In genomic region chr20:37882961-37883712, GRCh38 we compare ENCODE assay signal across 19 cellular contexts. TPM values are rescaled to one million over a fixed set of nuclear protein-coding genes. Genes with fewer than 3 reads are reported as not detected.
"Had no signal": no experiment of that assay in that cellular context is flagged by ENCODE, and none has a peak within 500 bp of the region (broad histone marks: within the 10 kb centered on the region; RNA-seq: fewer than 3 reads in every experiment).

No MANE protein-coding gene starts in this region.

- DNase-seq: activated CD4-positive, alpha-beta T cell treated with anti-CD3 and anti-CD28 coated beads, Interleukin-2, amount 50 U/mL, for 1 hour; activated CD8-positive, alpha-beta memory T cell treated with anti-CD3 and anti-CD28 coated beads for 24 hours; activated gamma-delta T cell treated with Interleukin-2 at 50 U/mL for 16 hours; activated naive CD8-positive, alpha-beta T cell treated with anti-CD3 and anti-CD28 coated beads, Interleukin-2, amount 10 ng/mL, durations not matched to agents 7 days and 5 days; cortex of kidney; effector CD4-positive, alpha-beta T cell; esophagus squamous epithelium; hypothalamus; mesenchymal stem cell; occipital lobe; small intestine; stimulated activated CD4-positive, alpha-beta T cell treated with anti-CD3 and anti-CD28 coated beads, Interleukin-4, amount 100 ng/mL, for 4 hours; stimulated activated CD8-positive, alpha-beta memory T cell treated with anti-CD3 and anti-CD28 coated beads, Interleukin-4, amount 100 ng/mL, for 48 hours; stimulated activated naive CD4-positive, alpha-beta T cell treated with Interleukin-2 at 50 U/mL for 16 hours; substantia nigra had no signal

- H3K9me3 Mint-ChIP-seq: activated naive CD8-positive, alpha-beta T cell treated with anti-CD3 and anti-CD28 coated beads, Interleukin-2, amount 10 ng/mL, durations not matched to agents 7 days and 5 days; natural killer cell treated with Interleukin-12 subunit alpha and Interleukin-12 subunit beta and Interleukin-15 and Interleukin-18, amount 100 ng/mL, for 72 hours had no signal

- H3K4me1 Mint-ChIP-seq: activated naive CD8-positive, alpha-beta T cell treated with anti-CD3 and anti-CD28 coated beads, Interleukin-2, amount 10 ng/mL, durations not matched to agents 7 days and 5 days had no signal

- H3K4me1 ChIP-seq: tibial nerve, vagina had no signal

- H3K27me3 ChIP-seq: right atrium auricular region, vagina had no signal

- H3K4me3 ChIP-seq: esophagus squamous epithelium, right atrium auricular region, tibial nerve, vagina had no signal

- H3K9me3 ChIP-seq: esophagus squamous epithelium, right atrium auricular region, tibial nerve, vagina had no signal

- H3K27me3 Mint-ChIP-seq: activated naive CD8-positive, alpha-beta T cell treated with anti-CD3 and anti-CD28 coated beads, Interleukin-2, amount 10 ng/mL, durations not matched to agents 7 days and 5 days; natural killer cell treated with Interleukin-12 subunit alpha and Interleukin-12 subunit beta and Interleukin-15 and Interleukin-18, amount 100 ng/mL, for 72 hours had no signal

- H3K27ac Mint-ChIP-seq: activated naive CD8-positive, alpha-beta T cell treated with anti-CD3 and anti-CD28 coated beads, Interleukin-2, amount 10 ng/mL, durations not matched to agents 7 days and 5 days; natural killer cell treated with Interleukin-12 subunit alpha and Interleukin-12 subunit beta and Interleukin-15 and Interleukin-18, amount 100 ng/mL, for 72 hours had no signal

- H3K36me3 Mint-ChIP-seq: activated naive CD8-positive, alpha-beta T cell treated with anti-CD3 and anti-CD28 coated beads, Interleukin-2, amount 10 ng/mL, durations not matched to agents 7 days and 5 days; natural killer cell treated with Interleukin-12 subunit alpha and Interleukin-12 subunit beta and Interleukin-15 and Interleukin-18, amount 100 ng/mL, for 72 hours had no signal

- H3K27ac ChIP-seq: esophagus squamous epithelium, right atrium auricular region, tibial nerve, vagina had no signal

- H3K4me3 Mint-ChIP-seq: activated naive CD8-positive, alpha-beta T cell treated with anti-CD3 and anti-CD28 coated beads, Interleukin-2, amount 10 ng/mL, durations not matched to agents 7 days and 5 days; natural killer cell treated with Interleukin-12 subunit alpha and Interleukin-12 subunit beta and Interleukin-15 and Interleukin-18, amount 100 ng/mL, for 72 hours had no signal

- ATAC-seq: natural killer cell treated with Interleukin-12 subunit alpha and Interleukin-12 subunit beta and Interleukin-15 and Interleukin-18, amount 100 ng/mL, for 72 hours had no signal

- H3K36me3 ChIP-seq: esophagus squamous epithelium, right atrium auricular region, tibial nerve, vagina had no signal

RNA-seq across cellular contexts. Expression of gene VSTM2L, which starts 19.8 kb away (rescaled TPM):
- total RNA-seq: activated naive CD8-positive, alpha-beta T cell treated with anti-CD3 and anti-CD28 coated beads, Interleukin-2, amount 10 ng/mL, durations not matched to agents 7 days and 5 days; vagina had no signal
